Comparison of ENCODE assay signal across 11 cellular contexts in genomic region chr2:157444643-157445040, GRCh38. TPM values are rescaled to one million over a fixed set of nuclear protein-coding genes. Genes with fewer than 3 reads are reported as not detected.
DNase-seq lines count a peak whose midpoint lies in the region; ATAC-seq lines count a peak whose summit lies in the region.
"Had no signal": no experiment of that assay in that cellular context is flagged by ENCODE, and none has a peak within 500 bp of the region (broad histone marks: within the 10 kb centered on the region; RNA-seq: fewer than 3 reads in every experiment).

No MANE protein-coding gene starts in this region.

- peaks cover 30% of the 10 kb centered on the region for H3K36me3 Mint-ChIP-seq in activated naive CD4-positive, alpha-beta T cell treated with anti-CD3 and anti-CD28 coated beads, Interleukin-2, amount 50 U/mL, for 24 hours

- ATAC-seq in HG03045 (IDR thresholded peaks at IDR 0.05; ENCODE audit: unreplicated experiment) (peak; percentile 37), esophagus mucosa (no peak)

- peak overlapping the region; percentile 74 for H3K4me3 ChIP-seq in thymus (ENCODE audit: low read length)

- peaks cover 51% of the 10 kb centered on the region for H3K4me1 Mint-ChIP-seq in activated naive CD4-positive, alpha-beta T cell treated with anti-CD3 and anti-CD28 coated beads, Interleukin-2, amount 50 U/mL, for 24 hours

- no peaks in the 10 kb centered on the region for H3K9me3 Mint-ChIP-seq in activated naive CD4-positive, alpha-beta T cell treated with anti-CD3 and anti-CD28 coated beads, Interleukin-2, amount 50 U/mL, for 24 hours
- H3K9me3 Mint-ChIP-seq: neural crest cell had no signal

- H3K27ac ChIP-seq in thymus (ENCODE audit: low read depth), result peak overlapping the region; percentile 64
- H3K27ac ChIP-seq in substantia nigra (ENCODE audit: low read depth, low read length, poor library complexity, severe bottlenecking), result no peak overlapping the region
- H3K27ac ChIP-seq: C4-2B had no signal

- H3K27ac Mint-ChIP-seq in activated naive CD4-positive, alpha-beta T cell treated with anti-CD3 and anti-CD28 coated beads, Interleukin-2, amount 50 U/mL, for 24 hours, result peak overlapping the region; percentile 99

- H3K4me3 Mint-ChIP-seq in activated naive CD4-positive, alpha-beta T cell treated with anti-CD3 and anti-CD28 coated beads, Interleukin-2, amount 50 U/mL, for 24 hours, result peak overlapping the region; percentile 94
- H3K4me3 Mint-ChIP-seq: neural crest cell had no signal

- H3K4me1 ChIP-seq in thymus (ENCODE audit: control insufficient read depth, insufficient read depth, low read length), result peaks cover 9% of the 10 kb centered on the region

- H3K36me3 ChIP-seq in thymus (ENCODE audit: control insufficient read depth, insufficient read depth), result no peaks in the 10 kb centered on the region

- DNase-seq in activated naive CD4-positive, alpha-beta T cell treated with Interleukin-2 at 50 U/mL for 16 hours, result peak; percentile 40
- DNase-seq in activated naive CD4-positive, alpha-beta T cell (lab: John Stamatoyannopoulos, UW), result no peak
- DNase-seq in iPS-NIHi11 (ENCODE audit: low spot score), result no peak
- no peak for DNase-seq in substantia nigra (lab: John Stamatoyannopoulos, UW)
- DNase-seq: NCI-H446 treated with DMSO at 0.1 percent for 48 hours had no signal

- no peaks in the 10 kb centered on the region for H3K9me3 ChIP-seq in thymus (ENCODE audit: control insufficient read depth)

- H3K27me3 Mint-ChIP-seq in activated naive CD4-positive, alpha-beta T cell treated with anti-CD3 and anti-CD28 coated beads, Interleukin-2, amount 50 U/mL, for 24 hours, result no peaks in the 10 kb centered on the region

- 85% methylated on average over 3 of the region's 3 CpGs for WGBS in thymus

- no peaks in the 10 kb centered on the region for H3K27me3 ChIP-seq in thymus (ENCODE audit: control insufficient read depth, insufficient read depth)

RNA-seq across cellular contexts. Expression of gene CYTIP, which starts 0.8 kb away (rescaled TPM):
- 86.5 TPM for polyA plus RNA-seq in thymus
- 1.3 TPM for total RNA-seq in esophagus mucosa
